Comparison of ENCODE assay signal across 2 cellular contexts in the genomic region with DNA sequence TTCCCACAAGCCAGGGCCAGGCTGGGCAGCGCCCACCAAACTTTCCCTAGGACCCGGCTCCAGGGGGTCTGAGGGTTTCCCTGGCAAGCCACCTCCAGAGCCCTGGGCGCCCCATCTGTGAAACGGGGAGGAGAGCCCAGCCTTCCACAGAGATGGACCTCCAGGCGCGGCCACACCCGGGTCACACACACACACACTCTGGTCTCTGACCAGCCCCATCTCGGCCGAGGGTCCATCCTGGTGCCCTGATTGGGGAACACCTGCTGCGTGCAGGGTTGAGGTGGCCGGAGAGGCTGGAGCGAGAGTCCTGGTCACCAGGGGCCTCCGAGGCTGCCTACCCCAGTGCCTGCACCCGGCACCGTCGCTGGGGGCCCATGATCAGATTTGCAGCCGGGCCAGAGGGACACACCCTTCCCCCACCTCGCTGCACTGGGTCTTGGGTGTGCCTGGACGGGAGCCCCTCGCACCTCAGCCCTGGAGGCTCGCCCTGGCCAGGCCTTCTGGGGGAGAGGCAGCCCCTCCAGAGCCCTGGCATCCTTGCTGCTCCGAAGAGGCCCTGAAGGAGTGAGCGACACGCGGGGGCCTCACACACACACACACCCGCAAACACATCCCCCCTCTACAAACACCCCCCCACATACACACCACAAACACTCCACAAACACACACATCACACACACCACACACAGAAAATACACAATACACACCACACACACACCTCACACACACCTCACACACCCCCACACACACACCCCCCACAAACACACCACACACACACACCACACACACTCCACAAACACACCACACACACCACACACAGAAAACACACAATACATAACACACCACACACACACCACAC.
A peak's percentile ranks its signal among the peaks of the same experiment; 100 is the strongest.
TF ChIP-seq lines count a peak whose summit lies in the region.

No MANE protein-coding gene starts in this region.

TF ChIP-seq in A549, 52 proteins besides CTCF, POLR2A, EP300 and RAD21:
- 0 out of 2 replicates have a peak, but pooled peaks have one; percentile 2 for TF ChIP-seq ESRRA (IDR thresholded peaks at IDR 0.05; ENCODE audit: borderline replicate concordance, low read length)
- no peak for TF ChIP-seq CEBPB (IDR thresholded peaks at IDR 0.05)

TF ChIP-seq in K562, 482 proteins besides CTCF, POLR2A, EP300 and RAD21 (continues in another document):
- TF ChIP-seq MIER1 (IDR thresholded peaks at IDR 0.05; ENCODE audit: low read depth) (peak; percentile 65; the same call in 1 of the 2 replicates), ARID3A (IDR thresholded peaks at IDR 0.05; ENCODE audit: borderline replicate concordance, low read depth, low read length) (no peak), MLLT1 (IDR thresholded peaks at IDR 0.05) (peak; percentile 68 to 76; a peak in 3 of 4 replicates), PATZ1 (CRISPR knock-in tag; IDR thresholded peaks at IDR 0.05; ENCODE audit: borderline replicate concordance) (no peak), DNMT1 (IDR thresholded peaks at IDR 0.05) (no peak), XRCC5 (IDR thresholded peaks at IDR 0.05; ENCODE audit: low read depth, low read length) (no peak), SNIP1 (IDR thresholded peaks at IDR 0.05; ENCODE audit: low read depth) (0 out of 2 replicates have a peak, but pooled peaks have one; percentile 15), SMC3 (conservative IDR thresholded peaks at IDR 0.05; ENCODE audit: insufficient read depth, low read depth, low read length) (no peak), CBFA2T2 (conservative IDR thresholded peaks at IDR 0.05) (no peak), ARHGAP35 (IDR thresholded peaks at IDR 0.05; ENCODE audit: partially characterized antibody) (peak; percentile 68), ZNF354B (CRISPR knock-in tag; IDR thresholded peaks at IDR 0.05) (no peak), RAD51 (IDR thresholded peaks at IDR 0.05; ENCODE audit: borderline replicate concordance, low read depth) (no peak), PML (IDR thresholded peaks at IDR 0.05; ENCODE audit: low read length) (no peak), HEY1 (CRISPR knock-in tag; IDR thresholded peaks at IDR 0.05; ENCODE audit: borderline replicate concordance) (no peak), ZNF3 (CRISPR knock-in tag; IDR thresholded peaks at IDR 0.05) (no peak), ZNF449 (CRISPR knock-in tag; IDR thresholded peaks at IDR 0.05) (no peak)
- TF ChIP-seq, protein P1, sequence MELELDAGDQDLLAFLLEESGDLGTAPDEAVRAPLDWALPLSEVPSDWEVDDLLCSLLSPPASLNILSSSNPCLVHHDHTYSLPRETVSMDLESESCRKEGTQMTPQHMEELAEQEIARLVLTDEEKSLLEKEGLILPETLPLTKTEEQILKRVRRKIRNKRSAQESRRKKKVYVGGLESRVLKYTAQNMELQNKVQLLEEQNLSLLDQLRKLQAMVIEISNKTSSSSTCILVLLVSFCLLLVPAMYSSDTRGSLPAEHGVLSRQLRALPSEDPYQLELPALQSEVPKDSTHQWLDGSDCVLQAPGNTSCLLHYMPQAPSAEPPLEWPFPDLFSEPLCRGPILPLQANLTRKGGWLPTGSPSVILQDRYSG (tag; conservative IDR thresholded peaks at IDR 0.05; ENCODE audit: low read depth), result no peak
- TF ChIP-seq, protein P2, sequence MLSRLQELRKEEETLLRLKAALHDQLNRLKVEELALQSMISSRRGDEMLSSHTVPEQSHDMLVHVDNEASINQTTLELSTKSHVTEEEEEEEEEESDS (CRISPR knock-in tag; IDR thresholded peaks at IDR 0.05), result no peak
- TF ChIP-seq, protein P3, sequence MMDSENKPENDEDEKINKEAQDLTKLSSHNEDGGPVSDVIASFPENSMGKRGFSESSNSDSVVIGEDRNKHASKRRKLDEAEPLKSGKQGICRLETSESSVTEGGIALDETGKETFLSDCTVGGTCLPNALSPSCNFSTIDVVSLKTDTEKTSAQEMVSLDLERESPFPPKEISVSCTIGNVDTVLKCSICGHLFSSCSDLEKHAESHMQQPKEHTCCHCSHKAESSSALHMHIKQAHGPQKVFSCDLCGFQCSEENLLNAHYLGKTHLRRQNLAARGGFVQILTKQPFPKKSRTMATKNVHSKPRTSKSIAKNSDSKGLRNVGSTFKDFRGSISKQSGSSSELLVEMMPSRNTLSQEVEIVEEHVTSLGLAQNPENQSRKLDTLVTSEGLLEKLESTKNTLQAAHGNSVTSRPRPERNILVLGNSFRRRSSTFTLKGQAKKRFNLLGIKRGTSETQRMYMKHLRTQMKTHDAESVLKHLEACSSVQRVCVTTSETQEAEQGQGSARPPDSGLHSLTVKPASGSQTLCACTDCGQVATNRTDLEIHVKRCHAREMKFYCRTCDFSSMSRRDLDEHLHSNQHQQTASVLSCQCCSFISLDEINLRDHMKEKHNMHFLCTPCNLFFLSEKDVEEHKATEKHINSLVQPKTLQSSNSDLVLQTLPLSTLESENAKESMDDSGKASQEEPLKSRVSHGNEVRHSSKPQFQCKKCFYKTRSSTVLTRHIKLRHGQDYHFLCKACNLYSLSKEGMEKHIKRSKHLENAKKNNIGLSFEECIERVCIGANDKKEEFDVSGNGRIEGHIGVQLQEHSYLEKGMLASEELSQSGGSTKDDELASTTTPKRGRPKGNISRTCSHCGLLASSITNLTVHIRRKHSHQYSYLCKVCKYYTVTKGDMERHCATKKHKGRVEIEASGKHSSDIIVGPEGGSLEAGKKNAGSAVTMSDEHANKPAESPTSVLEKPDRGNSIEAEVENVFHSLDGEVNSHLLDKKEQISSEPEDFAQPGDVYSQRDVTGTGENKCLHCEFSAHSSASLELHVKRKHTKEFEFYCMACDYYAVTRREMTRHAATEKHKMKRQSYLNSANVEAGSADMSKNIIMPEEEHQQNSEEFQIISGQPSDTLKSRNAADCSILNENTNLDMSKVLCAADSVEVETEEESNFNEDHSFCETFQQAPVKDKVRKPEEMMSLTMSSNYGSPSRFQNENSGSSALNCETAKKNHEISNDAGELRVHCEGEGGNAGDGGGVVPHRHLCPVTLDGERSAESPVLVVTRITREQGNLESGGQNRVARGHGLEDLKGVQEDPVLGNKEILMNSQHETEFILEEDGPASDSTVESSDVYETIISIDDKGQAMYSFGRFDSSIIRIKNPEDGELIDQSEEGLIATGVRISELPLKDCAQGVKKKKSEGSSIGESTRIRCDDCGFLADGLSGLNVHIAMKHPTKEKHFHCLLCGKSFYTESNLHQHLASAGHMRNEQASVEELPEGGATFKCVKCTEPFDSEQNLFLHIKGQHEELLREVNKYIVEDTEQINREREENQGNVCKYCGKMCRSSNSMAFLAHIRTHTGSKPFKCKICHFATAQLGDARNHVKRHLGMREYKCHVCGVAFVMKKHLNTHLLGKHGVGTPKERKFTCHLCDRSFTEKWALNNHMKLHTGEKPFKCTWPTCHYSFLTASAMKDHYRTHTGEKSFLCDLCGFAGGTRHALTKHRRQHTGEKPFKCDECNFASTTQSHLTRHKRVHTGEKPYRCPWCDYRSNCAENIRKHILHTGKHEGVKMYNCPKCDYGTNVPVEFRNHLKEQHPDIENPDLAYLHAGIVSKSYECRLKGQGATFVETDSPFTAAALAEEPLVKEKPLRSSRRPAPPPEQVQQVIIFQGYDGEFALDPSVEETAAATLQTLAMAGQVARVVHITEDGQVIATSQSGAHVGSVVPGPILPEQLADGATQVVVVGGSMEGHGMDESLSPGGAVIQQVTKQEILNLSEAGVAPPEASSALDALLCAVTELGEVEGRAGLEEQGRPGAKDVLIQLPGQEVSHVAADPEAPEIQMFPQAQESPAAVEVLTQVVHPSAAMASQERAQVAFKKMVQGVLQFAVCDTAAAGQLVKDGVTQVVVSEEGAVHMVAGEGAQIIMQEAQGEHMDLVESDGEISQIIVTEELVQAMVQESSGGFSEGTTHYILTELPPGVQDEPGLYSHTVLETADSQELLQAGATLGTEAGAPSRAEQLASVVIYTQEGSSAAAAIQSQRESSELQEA (IDR thresholded peaks at IDR 0.05; ENCODE audit: low read depth), result no peak
- TF ChIP-seq, protein P4, sequence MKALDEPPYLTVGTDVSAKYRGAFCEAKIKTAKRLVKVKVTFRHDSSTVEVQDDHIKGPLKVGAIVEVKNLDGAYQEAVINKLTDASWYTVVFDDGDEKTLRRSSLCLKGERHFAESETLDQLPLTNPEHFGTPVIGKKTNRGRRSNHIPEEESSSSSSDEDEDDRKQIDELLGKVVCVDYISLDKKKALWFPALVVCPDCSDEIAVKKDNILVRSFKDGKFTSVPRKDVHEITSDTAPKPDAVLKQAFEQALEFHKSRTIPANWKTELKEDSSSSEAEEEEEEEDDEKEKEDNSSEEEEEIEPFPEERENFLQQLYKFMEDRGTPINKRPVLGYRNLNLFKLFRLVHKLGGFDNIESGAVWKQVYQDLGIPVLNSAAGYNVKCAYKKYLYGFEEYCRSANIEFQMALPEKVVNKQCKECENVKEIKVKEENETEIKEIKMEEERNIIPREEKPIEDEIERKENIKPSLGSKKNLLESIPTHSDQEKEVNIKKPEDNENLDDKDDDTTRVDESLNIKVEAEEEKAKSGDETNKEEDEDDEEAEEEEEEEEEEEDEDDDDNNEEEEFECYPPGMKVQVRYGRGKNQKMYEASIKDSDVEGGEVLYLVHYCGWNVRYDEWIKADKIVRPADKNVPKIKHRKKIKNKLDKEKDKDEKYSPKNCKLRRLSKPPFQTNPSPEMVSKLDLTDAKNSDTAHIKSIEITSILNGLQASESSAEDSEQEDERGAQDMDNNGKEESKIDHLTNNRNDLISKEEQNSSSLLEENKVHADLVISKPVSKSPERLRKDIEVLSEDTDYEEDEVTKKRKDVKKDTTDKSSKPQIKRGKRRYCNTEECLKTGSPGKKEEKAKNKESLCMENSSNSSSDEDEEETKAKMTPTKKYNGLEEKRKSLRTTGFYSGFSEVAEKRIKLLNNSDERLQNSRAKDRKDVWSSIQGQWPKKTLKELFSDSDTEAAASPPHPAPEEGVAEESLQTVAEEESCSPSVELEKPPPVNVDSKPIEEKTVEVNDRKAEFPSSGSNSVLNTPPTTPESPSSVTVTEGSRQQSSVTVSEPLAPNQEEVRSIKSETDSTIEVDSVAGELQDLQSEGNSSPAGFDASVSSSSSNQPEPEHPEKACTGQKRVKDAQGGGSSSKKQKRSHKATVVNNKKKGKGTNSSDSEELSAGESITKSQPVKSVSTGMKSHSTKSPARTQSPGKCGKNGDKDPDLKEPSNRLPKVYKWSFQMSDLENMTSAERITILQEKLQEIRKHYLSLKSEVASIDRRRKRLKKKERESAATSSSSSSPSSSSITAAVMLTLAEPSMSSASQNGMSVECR (CRISPR knock-in tag; IDR thresholded peaks at IDR 0.05), result no peak
- TF ChIP-seq, protein P5, sequence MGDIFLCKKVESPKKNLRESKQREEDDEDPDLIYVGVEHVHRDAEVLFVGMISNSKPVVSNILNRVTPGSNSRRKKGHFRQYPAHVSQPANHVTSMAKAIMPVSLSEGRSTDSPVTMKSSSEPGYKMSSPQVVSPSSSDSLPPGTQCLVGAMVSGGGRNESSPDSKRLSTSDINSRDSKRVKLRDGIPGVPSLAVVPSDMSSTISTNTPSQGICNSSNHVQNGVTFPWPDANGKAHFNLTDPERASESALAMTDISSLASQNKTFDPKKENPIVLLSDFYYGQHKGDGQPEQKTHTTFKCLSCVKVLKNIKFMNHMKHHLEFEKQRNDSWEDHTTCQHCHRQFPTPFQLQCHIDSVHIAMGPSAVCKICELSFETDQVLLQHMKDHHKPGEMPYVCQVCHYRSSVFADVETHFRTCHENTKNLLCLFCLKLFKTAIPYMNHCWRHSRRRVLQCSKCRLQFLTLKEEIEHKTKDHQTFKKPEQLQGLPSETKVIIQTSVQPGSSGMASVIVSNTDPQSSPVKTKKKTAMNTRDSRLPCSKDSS (IDR thresholded peaks at IDR 0.05; ENCODE audit: low read depth, partially characterized antibody), result no peak
- TF ChIP-seq, protein P6, sequence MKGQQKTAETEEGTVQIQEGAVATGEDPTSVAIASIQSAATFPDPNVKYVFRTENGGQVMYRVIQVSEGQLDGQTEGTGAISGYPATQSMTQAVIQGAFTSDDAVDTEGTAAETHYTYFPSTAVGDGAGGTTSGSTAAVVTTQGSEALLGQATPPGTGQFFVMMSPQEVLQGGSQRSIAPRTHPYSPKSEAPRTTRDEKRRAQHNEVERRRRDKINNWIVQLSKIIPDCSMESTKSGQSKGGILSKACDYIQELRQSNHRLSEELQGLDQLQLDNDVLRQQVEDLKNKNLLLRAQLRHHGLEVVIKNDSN (CRISPR knock-in tag; IDR thresholded peaks at IDR 0.05), result no peak
